ENCODE assay signal across 1 cellular context in the genomic region with DNA sequence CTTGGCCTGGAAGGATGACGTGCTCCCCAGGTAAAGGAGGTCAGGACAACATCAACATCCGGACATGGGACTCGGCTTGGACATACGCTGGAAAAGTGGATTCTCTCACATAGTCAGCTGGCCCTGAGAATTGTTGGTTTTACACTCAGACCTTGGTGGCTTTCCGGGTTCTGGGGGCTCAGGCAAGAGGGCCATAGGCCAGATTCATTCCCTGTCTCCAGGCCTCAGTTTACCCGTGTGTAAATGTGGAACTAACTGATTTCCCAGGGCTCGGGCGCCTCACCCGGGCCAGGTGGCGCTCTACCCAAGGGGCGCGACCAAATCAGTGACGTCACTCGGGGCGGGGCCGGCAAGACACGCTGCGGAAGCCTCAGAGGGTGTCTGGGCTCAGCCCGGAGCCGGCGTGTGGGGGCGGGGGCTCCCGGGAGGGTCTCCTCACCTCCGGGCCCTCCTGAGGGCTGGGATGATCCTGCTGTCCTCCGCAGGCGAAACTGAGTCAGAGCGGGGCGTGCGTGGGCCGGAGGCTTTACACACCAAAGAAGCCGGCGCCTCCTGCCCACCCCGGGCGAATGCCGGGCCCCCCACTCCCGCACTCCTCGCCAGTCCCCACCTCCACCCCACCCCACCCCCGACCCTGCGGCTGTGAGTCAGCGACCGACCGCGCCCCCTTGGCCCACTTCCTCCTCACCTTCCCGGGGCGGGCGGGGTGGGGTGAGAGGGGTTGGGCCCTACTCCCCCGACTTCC.
TF ChIP-seq lines count a peak whose summit lies in the region.

No MANE protein-coding gene starts in this region.

TF ChIP-seq in HepG2, 621 proteins besides CTCF, POLR2A, EP300 and RAD21 (continued from another document and continues in another):
- TF ChIP-seq ZNF629 (CRISPR knock-in tag; conservative IDR thresholded peaks at IDR 0.05) (peak; percentile 68), SALL1 (CRISPR knock-in tag; IDR thresholded peaks at IDR 0.05) (peak; percentile 51; the same call in 1 of the 2 replicates), HDAC2 (CRISPR knock-in tag; IDR thresholded peaks at IDR 0.05) (0 out of 2 replicates have a peak, but pooled peaks have one; percentile 19), PHF20 (CRISPR knock-in tag; IDR thresholded peaks at IDR 0.05) (no peak), ZNF670 (CRISPR knock-in tag; IDR thresholded peaks at IDR 0.05; ENCODE audit: borderline replicate concordance) (no peak), ZSCAN25 (CRISPR knock-in tag; IDR thresholded peaks at IDR 0.05) (0 out of 2 replicates have a peak, but pooled peaks have one; percentile 16), ZNF543 (CRISPR knock-in tag; IDR thresholded peaks at IDR 0.05) (no peak), SP2 (CRISPR knock-in tag; IDR thresholded peaks at IDR 0.05) (0 out of 2 replicates have a peak, but pooled peaks have one; percentile 11), SRSF9 (IDR thresholded peaks at IDR 0.05; ENCODE audit: borderline replicate concordance, insufficient read depth, low read depth, low read length, poor library complexity, severe bottlenecking) (no peak), ZNF772 (CRISPR knock-in tag; IDR thresholded peaks at IDR 0.05) (peak; percentile 48; the same call in 1 of the 2 replicates), ZNF780A (CRISPR knock-in tag; IDR thresholded peaks at IDR 0.05) (no peak), PCBP1 (IDR thresholded peaks at IDR 0.05; ENCODE audit: borderline replicate concordance, low read depth, low read length) (0 out of 2 replicates have a peak, but pooled peaks have one; percentile 78), ZNF335 (CRISPR knock-in tag; IDR thresholded peaks at IDR 0.05) (no peak), ZBTB7A (CRISPR knock-in tag; IDR thresholded peaks at IDR 0.05) (peak; percentile 76), FLYWCH1 (CRISPR knock-in tag; IDR thresholded peaks at IDR 0.05) (no peak), RBFOX2 (IDR thresholded peaks at IDR 0.05; ENCODE audit: low read depth, low read length) (peak; percentile 81), CBX5 (CRISPR knock-in tag; IDR thresholded peaks at IDR 0.05; ENCODE audit: borderline replicate concordance) (peak; percentile 54; the same call in 1 of the 2 replicates), ZNF432 (CRISPR knock-in tag; IDR thresholded peaks at IDR 0.05; ENCODE audit: borderline replicate concordance) (no peak), ZFAT (CRISPR knock-in tag; conservative IDR thresholded peaks at IDR 0.05) (no peak), ZNF674 (CRISPR knock-in tag; IDR thresholded peaks at IDR 0.05; ENCODE audit: low read depth) (0 out of 2 replicates have a peak, but pooled peaks have one; percentile 49), ZNF251 (CRISPR knock-in tag; IDR thresholded peaks at IDR 0.05) (no peak), ZNF350 (CRISPR knock-in tag; IDR thresholded peaks at IDR 0.05; ENCODE audit: borderline replicate concordance, low read depth) (peak; percentile 51), ZNF784 (CRISPR knock-in tag; IDR thresholded peaks at IDR 0.05; ENCODE audit: borderline replicate concordance) (0 out of 2 replicates have a peak, but pooled peaks have one; percentile 14), ONECUT2 (CRISPR knock-in tag; IDR thresholded peaks at IDR 0.05) (no peak), ARID5B (CRISPR knock-in tag; IDR thresholded peaks at IDR 0.05) (peak; percentile 26; the same call in 1 of the 2 replicates), IRF2 (CRISPR knock-in tag; IDR thresholded peaks at IDR 0.05) (peak; percentile 21), TSC22D2 (CRISPR knock-in tag; IDR thresholded peaks at IDR 0.05; ENCODE audit: borderline replicate concordance) (no peak), XRCC5 (optimal IDR thresholded peaks at IDR 0.05; ENCODE audit: low read length) (peak; percentile 48), TAF1 (CRISPR knock-in tag; IDR thresholded peaks at IDR 0.05) (peak; percentile 45; the same call in 1 of the 2 replicates), MYC (CRISPR knock-in tag; IDR thresholded peaks at IDR 0.05; ENCODE audit: borderline replicate concordance) (peak; percentile 68; the same call in 1 of the 2 replicates), ZFP82 (CRISPR knock-in tag; IDR thresholded peaks at IDR 0.05; ENCODE audit: borderline replicate concordance) (0 out of 2 replicates have a peak, but pooled peaks have one; percentile 60), UBTF (CRISPR knock-in tag; IDR thresholded peaks at IDR 0.05) (peak; percentile 49; the same call in 1 of the 2 replicates), ISX (CRISPR knock-in tag; conservative IDR thresholded peaks at IDR 0.05) (no peak), RXRA (CRISPR knock-in tag; IDR thresholded peaks at IDR 0.05) (peak; percentile 53; the same call in 1 of the 2 replicates), ZBTB38 (CRISPR knock-in tag; IDR thresholded peaks at IDR 0.05) (peak; percentile 59; the same call in 1 of the 2 replicates), ESRRA (CRISPR knock-in tag; IDR thresholded peaks at IDR 0.05; ENCODE audit: low read depth) (no peak), ZNF776 (CRISPR knock-in tag; IDR thresholded peaks at IDR 0.05) (peak; percentile 18; the same call in 1 of the 2 replicates), HOXA3 (CRISPR knock-in tag; IDR thresholded peaks at IDR 0.05) (peak; percentile 68; the same call in 1 of the 2 replicates), HOXA5 (CRISPR knock-in tag; IDR thresholded peaks at IDR 0.05) (peak; percentile 55; the same call in 1 of the 2 replicates), ZBTB21 (CRISPR knock-in tag; IDR thresholded peaks at IDR 0.05) (0 out of 2 replicates have a peak, but pooled peaks have one; percentile 28), ZNF564 (CRISPR knock-in tag; IDR thresholded peaks at IDR 0.05) (no peak), E2F1 (CRISPR knock-in tag; IDR thresholded peaks at IDR 0.05) (no peak), HNRNPLL (IDR thresholded peaks at IDR 0.05; ENCODE audit: low read depth, low read length, poor library complexity, severe bottlenecking) (peak; percentile 48), ZNF607 (CRISPR knock-in tag; IDR thresholded peaks at IDR 0.05; ENCODE audit: borderline replicate concordance) (peak; percentile 64; the same call in 1 of the 2 replicates), NFE2L2 (IDR thresholded peaks at IDR 0.05; ENCODE audit: low read length) (no peak), GABPB1 (CRISPR knock-in tag; IDR thresholded peaks at IDR 0.05) (peak; percentile 80)
- TF ChIP-seq, protein P1, sequence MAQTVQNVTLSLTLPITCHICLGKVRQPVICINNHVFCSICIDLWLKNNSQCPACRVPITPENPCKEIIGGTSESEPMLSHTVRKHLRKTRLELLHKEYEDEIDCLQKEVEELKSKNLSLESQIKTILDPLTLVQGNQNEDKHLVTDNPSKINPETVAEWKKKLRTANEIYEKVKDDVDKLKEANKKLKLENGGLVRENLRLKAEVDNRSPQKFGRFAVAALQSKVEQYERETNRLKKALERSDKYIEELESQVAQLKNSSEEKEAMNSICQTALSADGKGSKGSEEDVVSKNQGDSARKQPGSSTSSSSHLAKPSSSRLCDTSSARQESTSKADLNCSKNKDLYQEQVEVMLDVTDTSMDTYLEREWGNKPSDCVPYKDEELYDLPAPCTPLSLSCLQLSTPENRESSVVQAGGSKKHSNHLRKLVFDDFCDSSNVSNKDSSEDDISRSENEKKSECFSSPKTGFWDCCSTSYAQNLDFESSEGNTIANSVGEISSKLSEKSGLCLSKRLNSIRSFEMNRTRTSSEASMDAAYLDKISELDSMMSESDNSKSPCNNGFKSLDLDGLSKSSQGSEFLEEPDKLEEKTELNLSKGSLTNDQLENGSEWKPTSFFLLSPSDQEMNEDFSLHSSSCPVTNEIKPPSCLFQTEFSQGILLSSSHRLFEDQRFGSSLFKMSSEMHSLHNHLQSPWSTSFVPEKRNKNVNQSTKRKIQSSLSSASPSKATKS (CRISPR knock-in tag; IDR thresholded peaks at IDR 0.05) = 0 out of 2 replicates have a peak, but pooled peaks have one; percentile 24
- TF ChIP-seq, protein P2, sequence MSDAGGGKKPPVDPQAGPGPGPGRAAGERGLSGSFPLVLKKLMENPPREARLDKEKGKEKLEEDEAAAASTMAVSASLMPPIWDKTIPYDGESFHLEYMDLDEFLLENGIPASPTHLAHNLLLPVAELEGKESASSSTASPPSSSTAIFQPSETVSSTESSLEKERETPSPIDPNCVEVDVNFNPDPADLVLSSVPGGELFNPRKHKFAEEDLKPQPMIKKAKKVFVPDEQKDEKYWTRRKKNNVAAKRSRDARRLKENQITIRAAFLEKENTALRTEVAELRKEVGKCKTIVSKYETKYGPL (CRISPR knock-in tag; IDR thresholded peaks at IDR 0.05) = no peak; the same call in 1 of the 2 replicates
- TF ChIP-seq, protein P3, sequence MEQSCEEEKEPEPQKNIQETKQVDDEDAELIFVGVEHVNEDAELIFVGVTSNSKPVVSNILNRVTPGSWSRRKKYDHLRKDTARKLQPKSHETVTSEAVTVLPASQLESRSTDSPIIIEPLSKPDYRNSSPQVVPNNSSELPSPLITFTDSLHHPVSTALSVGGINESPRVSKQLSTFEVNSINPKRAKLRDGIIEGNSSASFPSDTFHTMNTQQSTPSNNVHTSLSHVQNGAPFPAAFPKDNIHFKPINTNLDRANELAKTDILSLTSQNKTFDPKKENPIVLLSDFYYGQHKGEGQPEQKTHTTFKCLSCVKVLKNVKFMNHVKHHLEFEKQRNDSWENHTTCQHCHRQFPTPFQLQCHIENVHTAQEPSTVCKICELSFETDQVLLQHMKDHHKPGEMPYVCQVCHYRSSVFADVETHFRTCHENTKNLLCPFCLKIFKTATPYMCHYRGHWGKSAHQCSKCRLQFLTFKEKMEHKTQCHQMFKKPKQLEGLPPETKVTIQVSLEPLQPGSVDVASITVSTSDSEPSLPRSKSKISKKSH (CRISPR knock-in tag; IDR thresholded peaks at IDR 0.05; ENCODE audit: borderline replicate concordance) = no peak
- TF ChIP-seq, protein P4, sequence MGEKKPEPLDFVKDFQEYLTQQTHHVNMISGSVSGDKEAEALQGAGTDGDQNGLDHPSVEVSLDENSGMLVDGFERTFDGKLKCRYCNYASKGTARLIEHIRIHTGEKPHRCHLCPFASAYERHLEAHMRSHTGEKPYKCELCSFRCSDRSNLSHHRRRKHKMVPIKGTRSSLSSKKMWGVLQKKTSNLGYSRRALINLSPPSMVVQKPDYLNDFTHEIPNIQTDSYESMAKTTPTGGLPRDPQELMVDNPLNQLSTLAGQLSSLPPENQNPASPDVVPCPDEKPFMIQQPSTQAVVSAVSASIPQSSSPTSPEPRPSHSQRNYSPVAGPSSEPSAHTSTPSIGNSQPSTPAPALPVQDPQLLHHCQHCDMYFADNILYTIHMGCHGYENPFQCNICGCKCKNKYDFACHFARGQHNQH (CRISPR knock-in tag; IDR thresholded peaks at IDR 0.05) = peak; percentile 78
